28 cellular contexts compared by ENCODE assay signal in the genomic region with DNA sequence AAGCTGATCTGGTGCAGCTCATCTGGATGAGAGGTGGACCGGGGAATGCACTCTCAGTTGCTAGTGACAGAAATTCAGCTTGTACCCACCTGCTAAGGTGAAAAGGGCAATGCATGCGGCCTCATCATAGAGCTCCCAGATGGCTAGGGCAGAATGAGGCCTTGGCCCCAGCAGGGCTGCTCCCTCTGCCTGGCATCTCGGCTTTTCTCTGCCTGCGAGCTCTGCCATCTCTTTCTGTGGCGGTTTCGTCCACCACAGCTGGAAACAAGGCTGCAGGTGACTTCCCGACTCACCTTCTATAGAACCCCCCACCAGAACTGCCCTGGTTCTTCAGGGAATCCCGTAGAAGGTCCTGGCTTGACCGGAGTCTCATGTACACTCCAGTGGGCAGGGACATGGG.
"Had no signal": no experiment of that assay in that cellular context is flagged by ENCODE, and none has a peak within 500 bp of the region (broad histone marks: within the 10 kb centered on the region; RNA-seq: fewer than 3 reads in every experiment).

No MANE protein-coding gene starts in this region.

- H3K4me2 ChIP-seq: hepatocyte had no signal

- FAIRE-seq: colon, keratinocyte, TTC549 had no signal

- H2AFZ ChIP-seq: hepatocyte had no signal

- H3K4me3 ChIP-seq: breast epithelium, esophagus squamous epithelium, hepatocyte, testis, transverse colon had no signal

- H3K27ac ChIP-seq: breast epithelium, testis, VCaP had no signal

- ATAC-seq: activated naive CD8-positive, alpha-beta T cell treated with anti-CD3 and anti-CD28 coated beads, Interleukin-2, amount 50 U/mL, for 24 hours; left colon; naive thymus-derived CD8-positive, alpha-beta T cell had no signal

- H3K36me3 ChIP-seq: breast epithelium, transverse colon had no signal

- H3K27ac Mint-ChIP-seq: activated naive CD4-positive, alpha-beta T cell treated with anti-CD3 and anti-CD28 coated beads, Interleukin-2, amount 50 U/mL, for 24 hours; activated naive CD8-positive, alpha-beta T cell treated with anti-CD3 and anti-CD28 coated beads, Interleukin-2, amount 50 U/mL, for 24 hours; naive thymus-derived CD8-positive, alpha-beta T cell; T-helper 2 cell treated with Interferon-gamma antibody and Interleukin-4, amounts not matched to agents 5 μg/mL and 100 μg/mL, for 36 hours had no signal

- H3K79me2 ChIP-seq: hepatocyte had no signal

- H3K9me3 Mint-ChIP-seq: activated naive CD4-positive, alpha-beta T cell treated with anti-CD3 and anti-CD28 coated beads, Interleukin-2, amount 50 U/mL, for 24 hours; activated naive CD8-positive, alpha-beta T cell treated with anti-CD3 and anti-CD28 coated beads, Interleukin-2, amount 50 U/mL, for 24 hours; central memory CD8-positive, alpha-beta T cell; T-helper 2 cell treated with Interferon-gamma antibody and Interleukin-4, amounts not matched to agents 5 μg/mL and 100 μg/mL, for 36 hours had no signal

- H3K9me3 ChIP-seq: breast epithelium, esophagus squamous epithelium, testis, transverse colon had no signal

- H3K36me3 Mint-ChIP-seq: activated naive CD4-positive, alpha-beta T cell treated with anti-CD3 and anti-CD28 coated beads, Interleukin-2, amount 50 U/mL, for 24 hours had no signal

- H3K27me3 ChIP-seq: breast epithelium, esophagus squamous epithelium, hepatocyte, testis, transverse colon had no signal

- H3K4me1 Mint-ChIP-seq: activated naive CD4-positive, alpha-beta T cell treated with anti-CD3 and anti-CD28 coated beads, Interleukin-2, amount 50 U/mL, for 24 hours; activated naive CD8-positive, alpha-beta T cell treated with anti-CD3 and anti-CD28 coated beads, Interleukin-2, amount 50 U/mL, for 24 hours; central memory CD8-positive, alpha-beta T cell; naive thymus-derived CD8-positive, alpha-beta T cell had no signal

- DNase-seq: activated CD4-positive, alpha-beta T cell treated with anti-CD3 and anti-CD28 coated beads for 4 hours; activated CD4-positive, alpha-beta T cell treated with anti-CD3 and anti-CD28 coated beads, Interleukin-2, amount 50 U/mL, for 48 hours; activated CD8-positive, alpha-beta memory T cell treated with anti-CD3 and anti-CD28 coated beads for 24 hours; activated effector memory CD4-positive, alpha-beta T cell treated with anti-CD3 and anti-CD28 coated beads, Interleukin-2, amount 50 U/mL, for 16 hours; activated naive CD8-positive, alpha-beta T cell treated with anti-CD3 and anti-CD28 coated beads, Interleukin-2, amount 50 U/mL, for 24 hours; amygdala; dermis blood vessel endothelial cell; effector CD4-positive, alpha-beta T cell; esophagus squamous epithelium; foreskin melanocyte; left colon; midbrain; naive thymus-derived CD8-positive, alpha-beta T cell; posterior cingulate gyrus; stimulated activated CD4-positive, alpha-beta T cell treated with anti-CD3 and anti-CD28 coated beads, Interleukin-2, amount 100 ng/mL, for 48 hours; stimulated activated naive CD4-positive, alpha-beta T cell treated with Interleukin-2 at 50 U/mL for 16 hours; T-helper 1 cell; testis; transverse colon had no signal

- H3K4me3 Mint-ChIP-seq: activated naive CD4-positive, alpha-beta T cell treated with anti-CD3 and anti-CD28 coated beads, Interleukin-2, amount 50 U/mL, for 24 hours; activated naive CD8-positive, alpha-beta T cell treated with anti-CD3 and anti-CD28 coated beads, Interleukin-2, amount 50 U/mL, for 24 hours; central memory CD8-positive, alpha-beta T cell; naive thymus-derived CD8-positive, alpha-beta T cell; T-helper 2 cell treated with Interferon-gamma antibody and Interleukin-4, amounts not matched to agents 5 μg/mL and 100 μg/mL, for 36 hours had no signal
